Comparison of ENCODE assay signal across 19 cellular contexts in the genomic region with DNA sequence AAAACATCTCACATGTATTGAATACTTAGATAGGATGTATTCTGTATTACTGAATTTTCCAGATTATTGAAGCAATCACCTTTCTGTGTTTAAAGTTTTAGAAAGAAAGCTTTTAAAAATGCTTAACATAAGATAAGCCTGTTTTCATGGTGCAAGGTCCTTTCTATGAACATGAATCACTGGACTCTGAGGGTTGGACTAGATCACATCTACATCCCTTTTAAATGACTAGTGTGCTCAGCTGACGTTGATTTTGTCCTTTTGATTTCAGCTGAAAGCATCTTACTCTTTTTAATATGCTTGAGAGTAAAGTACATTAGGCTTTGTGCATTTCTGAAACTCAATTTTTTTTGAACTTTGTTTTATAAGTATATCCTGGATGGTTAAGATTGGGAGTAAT. TPM values are rescaled to one million over a fixed set of nuclear protein-coding genes. Genes with fewer than 3 reads are reported as not detected.
DNase-seq lines count a peak whose midpoint lies in the region; ATAC-seq, FAIRE-seq and TF ChIP-seq lines count a peak whose summit lies in the region.
"Had no signal": no experiment of that assay in that cellular context is flagged by ENCODE, and none has a peak within 500 bp of the region (broad histone marks: within the 10 kb centered on the region; RNA-seq: fewer than 3 reads in every experiment).

No MANE protein-coding gene starts in this region.

- no peak overlapping the region for H3K4me3 Mint-ChIP-seq in activated naive CD8-positive, alpha-beta T cell
- H3K4me3 Mint-ChIP-seq in activated naive CD8-positive, alpha-beta T cell treated with anti-CD3 and anti-CD28 coated beads, Interleukin-2, amount 50 U/mL, for 24 hours = no peak overlapping the region
- no peak overlapping the region for H3K4me3 Mint-ChIP-seq in activated naive CD8-positive, alpha-beta T cell treated with anti-CD3 and anti-CD28 coated beads for 36 hours

- peaks cover 70% of the 10 kb centered on the region for H3K4me1 Mint-ChIP-seq in activated naive CD8-positive, alpha-beta T cell (ENCODE audit: low read depth)
- H3K4me1 Mint-ChIP-seq in activated naive CD8-positive, alpha-beta T cell treated with anti-CD3 and anti-CD28 coated beads, Interleukin-2, amount 50 U/mL, for 24 hours = peaks cover 66% of the 10 kb centered on the region
- peaks cover 57% of the 10 kb centered on the region for H3K4me1 Mint-ChIP-seq in activated naive CD8-positive, alpha-beta T cell treated with anti-CD3 and anti-CD28 coated beads for 36 hours

- no peaks in the 10 kb centered on the region for H3K9me3 ChIP-seq in small intestine (ENCODE audit: control insufficient read depth, low read depth)
- H3K9me3 ChIP-seq: ascending aorta, gastrocnemius medialis had no signal

- peaks cover 6% of the 10 kb centered on the region for H3K36me3 Mint-ChIP-seq in activated naive CD8-positive, alpha-beta T cell
- H3K36me3 Mint-ChIP-seq in activated naive CD8-positive, alpha-beta T cell treated with anti-CD3 and anti-CD28 coated beads, Interleukin-2, amount 50 U/mL, for 24 hours (ENCODE audit: low read depth) = peaks cover 39% of the 10 kb centered on the region
- peaks cover 39% of the 10 kb centered on the region for H3K36me3 Mint-ChIP-seq in activated naive CD8-positive, alpha-beta T cell treated with anti-CD3 and anti-CD28 coated beads for 36 hours

- TF ChIP-seq CTCF in fibroblast of pulmonary artery (IDR thresholded peaks at IDR 0.05; ENCODE audit: low read length, missing control alignments) = no peak

- H3K36me3 ChIP-seq in small intestine (ENCODE audit: control insufficient read depth in 2 of 2, insufficient read depth in 2 of 2, low read length in 2 of 2) = no peaks in the 10 kb centered on the region
- H3K36me3 ChIP-seq: gastrocnemius medialis had no signal

- no peak for DNase-seq in activated naive CD8-positive, alpha-beta T cell treated with anti-CD3 and anti-CD28 coated beads, Interleukin-2, amount 50 U/mL, for 24 hours
- DNase-seq in activated naive CD8-positive, alpha-beta T cell treated with anti-CD3 and anti-CD28 coated beads for 36 hours = no peak
- DNase-seq in fibroblast of pulmonary artery (ENCODE audit: low read depth) (peak; percentile 42), small intestine (peak; percentile 62), epidermal melanocyte (ENCODE audit: insufficient read length, low spot score) (no peak)
- DNase-seq: activated CD8-positive, alpha-beta memory T cell treated with anti-CD3 and anti-CD28 coated beads for 24 hours; COR-L47; gastrocnemius medialis; NCI-H1417; NCI-H2171 treated with DMSO at 0.1 percent for 48 hours; NCI-H82; SHP77 treated with DMSO at 0.1 percent for 48 hours; T-helper 1 cell had no signal

- no peaks in the 10 kb centered on the region for H3K27me3 Mint-ChIP-seq in activated naive CD8-positive, alpha-beta T cell
- H3K27me3 Mint-ChIP-seq in activated naive CD8-positive, alpha-beta T cell treated with anti-CD3 and anti-CD28 coated beads, Interleukin-2, amount 50 U/mL, for 24 hours = no peaks in the 10 kb centered on the region
- no peaks in the 10 kb centered on the region for H3K27me3 Mint-ChIP-seq in activated naive CD8-positive, alpha-beta T cell treated with anti-CD3 and anti-CD28 coated beads for 36 hours

- H3K27ac Mint-ChIP-seq in activated naive CD8-positive, alpha-beta T cell = peak overlapping the region; percentile 61
- no peak overlapping the region for H3K27ac Mint-ChIP-seq in activated naive CD8-positive, alpha-beta T cell treated with anti-CD3 and anti-CD28 coated beads, Interleukin-2, amount 50 U/mL, for 24 hours
- peak overlapping the region; percentile 16 for H3K27ac Mint-ChIP-seq in activated naive CD8-positive, alpha-beta T cell treated with anti-CD3 and anti-CD28 coated beads for 36 hours

- no peak for FAIRE-seq in small intestine (lab: Jason Lieb, UNC)
- FAIRE-seq: colon, endometrium had no signal

- peaks cover 6% of the 10 kb centered on the region in 2 donors for H3K4me1 ChIP-seq in small intestine (ENCODE audit: control insufficient read depth in 2 of 2, insufficient read depth in 1 of 2, low read depth in 1 of 2, low read length in 1 of 2)

- H3K9me3 Mint-ChIP-seq in activated naive CD8-positive, alpha-beta T cell (ENCODE audit: low read depth) = no peaks in the 10 kb centered on the region
- no peaks in the 10 kb centered on the region for H3K9me3 Mint-ChIP-seq in activated naive CD8-positive, alpha-beta T cell treated with anti-CD3 and anti-CD28 coated beads, Interleukin-2, amount 50 U/mL, for 24 hours
- H3K9me3 Mint-ChIP-seq in activated naive CD8-positive, alpha-beta T cell treated with anti-CD3 and anti-CD28 coated beads for 36 hours = peaks cover 2% of the 10 kb centered on the region

- WGBS in small intestine, 3 donors = 31 to 72% (median 44%) methylated on average over 1 of the region's 1 CpG

- ATAC-seq in activated naive CD8-positive, alpha-beta T cell treated with anti-CD3 and anti-CD28 coated beads, Interleukin-2, amount 50 U/mL, for 24 hours = no peak
- no peak for ATAC-seq in HG03565 (IDR thresholded peaks at IDR 0.05; ENCODE audit: unreplicated experiment)
- ATAC-seq in HG03354 (IDR thresholded peaks at IDR 0.05; ENCODE audit: poor library complexity, severe bottlenecking, unreplicated experiment) = no peak
- ATAC-seq: gastrocnemius medialis had no signal

- no peaks in the 10 kb centered on the region for H3K27me3 ChIP-seq in small intestine (ENCODE audit: control insufficient read depth in 2 of 2, insufficient read depth in 2 of 2, low read length in 2 of 2)
- H3K27me3 ChIP-seq: ascending aorta, gastrocnemius medialis had no signal

- no peak overlapping the region for H3K27ac ChIP-seq in small intestine (ENCODE audit: low read depth in 1 of 2, low read length in 1 of 2)
- H3K27ac ChIP-seq: ascending aorta, gastrocnemius medialis had no signal

- H3K4me3 ChIP-seq in fibroblast of pulmonary artery (replicated peaks; ENCODE audit: low read depth, low read length) (no peak overlapping the region), small intestine (ENCODE audit: low read depth in 1 of 2, low read length in 2 of 2) (no peak overlapping the region)
- H3K4me3 ChIP-seq: ascending aorta, gastrocnemius medialis had no signal

RNA-seq across cellular contexts. Expression of a gene that starts 16.2 kb away (rescaled TPM):
- 10 to 100 TPM; 52.8 to 52.9 TPM for total RNA-seq in activated naive CD8-positive, alpha-beta T cell treated with anti-CD3 and anti-CD28 coated beads for 36 hours
- polyA plus RNA-seq in small intestine = 10 to 100 TPM; 13.0 to 21.5 (median 15.1) TPM

RNA-seq across cellular contexts. Expression of a gene that starts 16.3 kb away (rescaled TPM):
- total RNA-seq in activated naive CD8-positive, alpha-beta T cell treated with anti-CD3 and anti-CD28 coated beads for 36 hours = 1 to 10 TPM; 1.2 to 1.4 TPM
- polyA plus RNA-seq in small intestine = 1 to 10 TPM in 1 of 3 donors, under 1 TPM in 2; 0.54 to 1.1 (median 0.81) TPM
- total RNA-seq: ascending aorta had no signal

Comparison
In these comparisons a context has a peak if more than half of its experiments do, and no peak if none do; other contexts are left out.
1. DNase-seq: peak in fibroblast of pulmonary artery (single experiment) and small intestine (single experiment); none in activated naive CD8-positive, alpha-beta T cell treated with anti-CD3 and anti-CD28 coated beads, Interleukin-2, amount 50 U/mL, for 24 hours (single experiment), activated naive CD8-positive, alpha-beta T cell treated with anti-CD3 and anti-CD28 coated beads for 36 hours (single experiment) and epidermal melanocyte (single experiment).